1 cellular context compared by ENCODE assay signal in the genomic region with DNA sequence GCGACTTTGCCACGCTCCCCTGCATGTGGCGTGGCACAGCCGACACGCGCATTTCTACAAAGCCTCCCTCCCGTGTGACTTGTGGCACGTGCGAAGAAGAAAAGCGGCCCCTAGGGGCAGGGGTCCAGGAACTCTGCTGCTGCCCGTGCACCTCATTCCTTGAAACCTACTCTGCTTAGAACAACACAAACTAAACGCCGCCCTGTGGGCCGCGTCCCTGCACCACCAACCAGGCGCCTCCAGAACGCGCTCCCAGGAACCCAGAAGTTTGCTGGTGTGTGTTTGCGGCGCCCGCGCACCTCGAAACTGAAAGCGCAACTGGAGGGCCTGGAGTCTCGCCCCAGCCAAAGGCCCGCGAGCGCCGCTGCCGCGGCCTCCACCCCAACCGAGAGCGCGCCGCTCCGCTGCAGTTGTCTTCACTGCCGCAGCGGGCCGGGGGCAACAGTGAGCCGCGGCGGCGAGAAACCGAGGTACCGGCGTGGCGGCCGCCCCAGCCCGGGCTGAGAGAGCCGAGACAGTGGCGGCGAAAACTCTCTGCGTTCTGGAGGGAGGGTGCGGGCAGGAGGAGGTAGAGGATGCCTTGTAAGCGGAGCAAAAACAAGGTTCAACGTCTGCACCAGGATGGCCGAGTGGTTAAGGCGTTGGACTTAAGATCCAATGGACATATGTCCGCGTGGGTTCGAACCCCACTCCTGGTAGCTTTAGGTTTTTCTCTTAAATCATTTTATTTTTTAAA.
TF ChIP-seq lines count a peak whose summit lies in the region.

No MANE protein-coding gene starts in this region.

TF ChIP-seq in HepG2, 621 proteins besides CTCF, POLR2A, EP300 and RAD21 (continued from another document and continues in another):
- TF ChIP-seq GATAD1 (CRISPR knock-in tag; IDR thresholded peaks at IDR 0.05) (peak; percentile 72), DPF2 (CRISPR knock-in tag; IDR thresholded peaks at IDR 0.05; ENCODE audit: borderline replicate concordance, low read depth) (no peak; the same call in 1 of the 2 replicates), HDAC2 (CRISPR knock-in tag; IDR thresholded peaks at IDR 0.05) (peak; percentile 73), ZNF335 (CRISPR knock-in tag; IDR thresholded peaks at IDR 0.05) (peak; percentile 23), ZNF17 (CRISPR knock-in tag; IDR thresholded peaks at IDR 0.05) (no peak), KAT2B (IDR thresholded peaks at IDR 0.05; ENCODE audit: borderline replicate concordance, low read depth, low read length) (no peak), ZSCAN22 (CRISPR knock-in tag; IDR thresholded peaks at IDR 0.05) (no peak; the same call in 1 of the 2 replicates), CBX5 (CRISPR knock-in tag; IDR thresholded peaks at IDR 0.05; ENCODE audit: borderline replicate concordance) (peak; percentile 97; the same call in 1 of the 2 replicates), MED13 (CRISPR knock-in tag; IDR thresholded peaks at IDR 0.05) (peak; percentile 73), TCF12 (IDR thresholded peaks at IDR 0.05) (no peak), TCF12 (CRISPR knock-in tag; IDR thresholded peaks at IDR 0.05) (no peak; the same call in none of the 2 replicates), SP5 (CRISPR knock-in tag; IDR thresholded peaks at IDR 0.05; ENCODE audit: borderline replicate concordance, low read depth) (0 out of 2 replicates have a peak, but pooled peaks have one; percentile 7), ZNF839 (CRISPR knock-in tag; IDR thresholded peaks at IDR 0.05; ENCODE audit: borderline replicate concordance) (no peak), MTF1 (CRISPR knock-in tag; IDR thresholded peaks at IDR 0.05) (peak; percentile 59), ZNF792 (CRISPR knock-in tag; IDR thresholded peaks at IDR 0.05) (peak; percentile 58; the same call in 1 of the 2 replicates)
- TF ChIP-seq, protein P1, sequence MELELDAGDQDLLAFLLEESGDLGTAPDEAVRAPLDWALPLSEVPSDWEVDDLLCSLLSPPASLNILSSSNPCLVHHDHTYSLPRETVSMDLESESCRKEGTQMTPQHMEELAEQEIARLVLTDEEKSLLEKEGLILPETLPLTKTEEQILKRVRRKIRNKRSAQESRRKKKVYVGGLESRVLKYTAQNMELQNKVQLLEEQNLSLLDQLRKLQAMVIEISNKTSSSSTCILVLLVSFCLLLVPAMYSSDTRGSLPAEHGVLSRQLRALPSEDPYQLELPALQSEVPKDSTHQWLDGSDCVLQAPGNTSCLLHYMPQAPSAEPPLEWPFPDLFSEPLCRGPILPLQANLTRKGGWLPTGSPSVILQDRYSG (CRISPR knock-in tag; IDR thresholded peaks at IDR 0.05) = no peak
- TF ChIP-seq, protein P2, sequence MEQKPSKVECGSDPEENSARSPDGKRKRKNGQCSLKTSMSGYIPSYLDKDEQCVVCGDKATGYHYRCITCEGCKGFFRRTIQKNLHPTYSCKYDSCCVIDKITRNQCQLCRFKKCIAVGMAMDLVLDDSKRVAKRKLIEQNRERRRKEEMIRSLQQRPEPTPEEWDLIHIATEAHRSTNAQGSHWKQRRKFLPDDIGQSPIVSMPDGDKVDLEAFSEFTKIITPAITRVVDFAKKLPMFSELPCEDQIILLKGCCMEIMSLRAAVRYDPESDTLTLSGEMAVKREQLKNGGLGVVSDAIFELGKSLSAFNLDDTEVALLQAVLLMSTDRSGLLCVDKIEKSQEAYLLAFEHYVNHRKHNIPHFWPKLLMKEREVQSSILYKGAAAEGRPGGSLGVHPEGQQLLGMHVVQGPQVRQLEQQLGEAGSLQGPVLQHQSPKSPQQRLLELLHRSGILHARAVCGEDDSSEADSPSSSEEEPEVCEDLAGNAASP (CRISPR knock-in tag; IDR thresholded peaks at IDR 0.05; ENCODE audit: borderline replicate concordance) = peak; percentile 65
- TF ChIP-seq, protein P3, sequence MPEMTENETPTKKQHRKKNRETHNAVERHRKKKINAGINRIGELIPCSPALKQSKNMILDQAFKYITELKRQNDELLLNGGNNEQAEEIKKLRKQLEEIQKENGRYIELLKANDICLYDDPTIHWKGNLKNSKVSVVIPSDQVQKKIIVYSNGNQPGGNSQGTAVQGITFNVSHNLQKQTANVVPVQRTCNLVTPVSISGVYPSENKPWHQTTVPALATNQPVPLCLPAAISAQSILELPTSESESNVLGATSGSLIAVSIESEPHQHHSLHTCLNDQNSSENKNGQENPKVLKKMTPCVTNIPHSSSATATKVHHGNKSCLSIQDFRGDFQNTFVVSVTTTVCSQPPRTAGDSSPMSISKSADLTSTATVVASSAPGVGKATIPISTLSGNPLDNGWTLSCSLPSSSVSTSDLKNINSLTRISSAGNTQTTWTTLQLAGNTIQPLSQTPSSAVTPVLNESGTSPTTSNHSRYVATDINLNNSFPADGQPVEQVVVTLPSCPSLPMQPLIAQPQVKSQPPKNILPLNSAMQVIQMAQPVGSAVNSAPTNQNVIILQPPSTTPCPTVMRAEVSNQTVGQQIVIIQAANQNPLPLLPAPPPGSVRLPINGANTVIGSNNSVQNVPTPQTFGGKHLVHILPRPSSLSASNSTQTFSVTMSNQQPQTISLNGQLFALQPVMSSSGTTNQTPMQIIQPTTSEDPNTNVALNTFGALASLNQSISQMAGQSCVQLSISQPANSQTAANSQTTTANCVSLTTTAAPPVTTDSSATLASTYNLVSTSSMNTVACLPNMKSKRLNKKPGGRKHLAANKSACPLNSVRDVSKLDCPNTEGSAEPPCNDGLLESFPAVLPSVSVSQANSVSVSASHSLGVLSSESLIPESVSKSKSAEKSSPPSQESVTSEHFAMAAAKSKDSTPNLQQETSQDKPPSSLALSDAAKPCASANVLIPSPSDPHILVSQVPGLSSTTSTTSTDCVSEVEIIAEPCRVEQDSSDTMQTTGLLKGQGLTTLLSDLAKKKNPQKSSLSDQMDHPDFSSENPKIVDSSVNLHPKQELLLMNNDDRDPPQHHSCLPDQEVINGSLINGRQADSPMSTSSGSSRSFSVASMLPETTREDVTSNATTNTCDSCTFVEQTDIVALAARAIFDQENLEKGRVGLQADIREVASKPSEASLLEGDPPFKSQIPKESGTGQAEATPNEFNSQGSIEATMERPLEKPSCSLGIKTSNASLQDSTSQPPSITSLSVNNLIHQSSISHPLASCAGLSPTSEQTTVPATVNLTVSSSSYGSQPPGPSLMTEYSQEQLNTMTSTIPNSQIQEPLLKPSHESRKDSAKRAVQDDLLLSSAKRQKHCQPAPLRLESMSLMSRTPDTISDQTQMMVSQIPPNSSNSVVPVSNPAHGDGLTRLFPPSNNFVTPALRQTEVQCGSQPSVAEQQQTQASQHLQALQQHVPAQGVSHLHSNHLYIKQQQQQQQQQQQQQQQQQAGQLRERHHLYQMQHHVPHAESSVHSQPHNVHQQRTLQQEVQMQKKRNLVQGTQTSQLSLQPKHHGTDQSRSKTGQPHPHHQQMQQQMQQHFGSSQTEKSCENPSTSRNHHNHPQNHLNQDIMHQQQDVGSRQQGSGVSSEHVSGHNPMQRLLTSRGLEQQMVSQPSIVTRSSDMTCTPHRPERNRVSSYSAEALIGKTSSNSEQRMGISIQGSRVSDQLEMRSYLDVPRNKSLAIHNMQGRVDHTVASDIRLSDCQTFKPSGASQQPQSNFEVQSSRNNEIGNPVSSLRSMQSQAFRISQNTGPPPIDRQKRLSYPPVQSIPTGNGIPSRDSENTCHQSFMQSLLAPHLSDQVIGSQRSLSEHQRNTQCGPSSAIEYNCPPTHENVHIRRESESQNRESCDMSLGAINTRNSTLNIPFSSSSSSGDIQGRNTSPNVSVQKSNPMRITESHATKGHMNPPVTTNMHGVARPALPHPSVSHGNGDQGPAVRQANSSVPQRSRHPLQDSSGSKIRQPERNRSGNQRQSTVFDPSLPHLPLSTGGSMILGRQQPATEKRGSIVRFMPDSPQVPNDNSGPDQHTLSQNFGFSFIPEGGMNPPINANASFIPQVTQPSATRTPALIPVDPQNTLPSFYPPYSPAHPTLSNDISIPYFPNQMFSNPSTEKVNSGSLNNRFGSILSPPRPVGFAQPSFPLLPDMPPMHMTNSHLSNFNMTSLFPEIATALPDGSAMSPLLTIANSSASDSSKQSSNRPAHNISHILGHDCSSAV (CRISPR knock-in tag; IDR thresholded peaks at IDR 0.05; ENCODE audit: borderline replicate concordance) = peak; percentile 83; the same call in 1 of the 2 replicates
- TF ChIP-seq, protein P4, sequence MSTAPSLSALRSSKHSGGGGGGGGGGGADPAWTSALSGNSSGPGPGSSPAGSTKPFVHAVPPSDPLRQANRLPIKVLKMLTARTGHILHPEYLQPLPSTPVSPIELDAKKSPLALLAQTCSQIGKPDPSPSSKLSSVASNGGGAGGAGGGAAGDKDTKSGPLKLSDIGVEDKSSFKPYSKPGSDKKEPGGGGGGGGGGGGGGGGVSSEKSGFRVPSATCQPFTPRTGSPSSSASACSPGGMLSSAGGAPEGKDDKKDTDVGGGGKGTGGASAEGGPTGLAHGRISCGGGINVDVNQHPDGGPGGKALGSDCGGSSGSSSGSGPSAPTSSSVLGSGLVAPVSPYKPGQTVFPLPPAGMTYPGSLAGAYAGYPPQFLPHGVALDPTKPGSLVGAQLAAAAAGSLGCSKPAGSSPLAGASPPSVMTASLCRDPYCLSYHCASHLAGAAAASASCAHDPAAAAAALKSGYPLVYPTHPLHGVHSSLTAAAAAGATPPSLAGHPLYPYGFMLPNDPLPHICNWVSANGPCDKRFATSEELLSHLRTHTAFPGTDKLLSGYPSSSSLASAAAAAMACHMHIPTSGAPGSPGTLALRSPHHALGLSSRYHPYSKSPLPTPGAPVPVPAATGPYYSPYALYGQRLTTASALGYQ (CRISPR knock-in tag; IDR thresholded peaks at IDR 0.05) = peak; percentile 63
- TF ChIP-seq, protein P5, sequence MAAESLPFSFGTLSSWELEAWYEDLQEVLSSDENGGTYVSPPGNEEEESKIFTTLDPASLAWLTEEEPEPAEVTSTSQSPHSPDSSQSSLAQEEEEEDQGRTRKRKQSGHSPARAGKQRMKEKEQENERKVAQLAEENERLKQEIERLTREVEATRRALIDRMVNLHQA (CRISPR knock-in tag; IDR thresholded peaks at IDR 0.05) = 0 out of 2 replicates have a peak, but pooled peaks have one; percentile 14
- TF ChIP-seq, protein P6, sequence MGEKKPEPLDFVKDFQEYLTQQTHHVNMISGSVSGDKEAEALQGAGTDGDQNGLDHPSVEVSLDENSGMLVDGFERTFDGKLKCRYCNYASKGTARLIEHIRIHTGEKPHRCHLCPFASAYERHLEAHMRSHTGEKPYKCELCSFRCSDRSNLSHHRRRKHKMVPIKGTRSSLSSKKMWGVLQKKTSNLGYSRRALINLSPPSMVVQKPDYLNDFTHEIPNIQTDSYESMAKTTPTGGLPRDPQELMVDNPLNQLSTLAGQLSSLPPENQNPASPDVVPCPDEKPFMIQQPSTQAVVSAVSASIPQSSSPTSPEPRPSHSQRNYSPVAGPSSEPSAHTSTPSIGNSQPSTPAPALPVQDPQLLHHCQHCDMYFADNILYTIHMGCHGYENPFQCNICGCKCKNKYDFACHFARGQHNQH (CRISPR knock-in tag; IDR thresholded peaks at IDR 0.05) = peak; percentile 97
- TF ChIP-seq, protein P7, sequence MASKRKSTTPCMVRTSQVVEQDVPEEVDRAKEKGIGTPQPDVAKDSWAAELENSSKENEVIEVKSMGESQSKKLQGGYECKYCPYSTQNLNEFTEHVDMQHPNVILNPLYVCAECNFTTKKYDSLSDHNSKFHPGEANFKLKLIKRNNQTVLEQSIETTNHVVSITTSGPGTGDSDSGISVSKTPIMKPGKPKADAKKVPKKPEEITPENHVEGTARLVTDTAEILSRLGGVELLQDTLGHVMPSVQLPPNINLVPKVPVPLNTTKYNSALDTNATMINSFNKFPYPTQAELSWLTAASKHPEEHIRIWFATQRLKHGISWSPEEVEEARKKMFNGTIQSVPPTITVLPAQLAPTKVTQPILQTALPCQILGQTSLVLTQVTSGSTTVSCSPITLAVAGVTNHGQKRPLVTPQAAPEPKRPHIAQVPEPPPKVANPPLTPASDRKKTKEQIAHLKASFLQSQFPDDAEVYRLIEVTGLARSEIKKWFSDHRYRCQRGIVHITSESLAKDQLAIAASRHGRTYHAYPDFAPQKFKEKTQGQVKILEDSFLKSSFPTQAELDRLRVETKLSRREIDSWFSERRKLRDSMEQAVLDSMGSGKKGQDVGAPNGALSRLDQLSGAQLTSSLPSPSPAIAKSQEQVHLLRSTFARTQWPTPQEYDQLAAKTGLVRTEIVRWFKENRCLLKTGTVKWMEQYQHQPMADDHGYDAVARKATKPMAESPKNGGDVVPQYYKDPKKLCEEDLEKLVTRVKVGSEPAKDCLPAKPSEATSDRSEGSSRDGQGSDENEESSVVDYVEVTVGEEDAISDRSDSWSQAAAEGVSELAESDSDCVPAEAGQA (IDR thresholded peaks at IDR 0.05; ENCODE audit: low read depth) = peak; percentile 51
- TF ChIP-seq, protein P7 (CRISPR knock-in tag; IDR thresholded peaks at IDR 0.05; ENCODE audit: borderline replicate concordance) = no peak
- TF ChIP-seq, protein P8, sequence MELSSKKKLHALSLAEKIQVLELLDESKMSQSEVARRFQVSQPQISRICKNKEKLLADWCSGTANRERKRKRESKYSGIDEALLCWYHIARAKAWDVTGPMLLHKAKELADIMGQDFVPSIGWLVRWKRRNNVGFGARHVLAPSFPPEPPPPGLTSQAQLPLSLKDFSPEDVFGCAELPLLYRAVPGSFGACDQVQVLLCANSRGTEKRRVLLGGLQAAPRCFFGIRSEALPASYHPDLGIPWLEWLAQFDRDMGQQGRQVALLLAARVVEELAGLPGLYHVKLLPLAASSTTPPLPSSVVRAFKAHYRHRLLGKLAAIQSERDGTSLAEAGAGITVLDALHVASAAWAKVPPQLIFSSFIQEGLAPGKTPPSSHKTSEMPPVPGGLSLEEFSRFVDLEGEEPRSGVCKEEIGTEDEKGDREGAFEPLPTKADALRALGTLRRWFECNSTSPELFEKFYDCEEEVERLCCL (CRISPR knock-in tag; IDR thresholded peaks at IDR 0.05; ENCODE audit: borderline replicate concordance) = 0 out of 2 replicates have a peak, but pooled peaks have one; percentile 62
- TF ChIP-seq, protein P9, sequence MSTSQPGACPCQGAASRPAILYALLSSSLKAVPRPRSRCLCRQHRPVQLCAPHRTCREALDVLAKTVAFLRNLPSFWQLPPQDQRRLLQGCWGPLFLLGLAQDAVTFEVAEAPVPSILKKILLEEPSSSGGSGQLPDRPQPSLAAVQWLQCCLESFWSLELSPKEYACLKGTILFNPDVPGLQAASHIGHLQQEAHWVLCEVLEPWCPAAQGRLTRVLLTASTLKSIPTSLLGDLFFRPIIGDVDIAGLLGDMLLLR (CRISPR knock-in tag; IDR thresholded peaks at IDR 0.05) = peak; percentile 84
